In genomic region chr11:473975-474785, GRCh38 we compare ENCODE assay signal across 18 cellular contexts. TPM values are rescaled to one million over a fixed set of nuclear protein-coding genes. Genes with fewer than 3 reads are reported as not detected.
DNase-seq lines count a peak whose midpoint lies in the region; ATAC-seq and TF ChIP-seq lines count a peak whose summit lies in the region.
"Had no signal": no experiment of that assay in that cellular context is flagged by ENCODE, and none has a peak within 500 bp of the region (broad histone marks: within the 10 kb centered on the region; RNA-seq: fewer than 3 reads in every experiment).

No MANE protein-coding gene starts in this region.

- H3K4me3 ChIP-seq in WERI-Rb-1 (ENCODE audit: low read depth, low read length), result no peak overlapping the region
- H3K4me3 ChIP-seq in osteoblast (ENCODE audit: insufficient read depth, low read length), result no peak overlapping the region
- H3K4me3 ChIP-seq: A549; BLaER1 treated with 17β-estradiol and CSF1 and Interleukin-3, amounts not matched to agents 10 nM and 100 nM; K562 had no signal

- H3K9me3 ChIP-seq in WERI-Rb-1 (ENCODE audit: severe bottlenecking) (no peaks in the 10 kb centered on the region), osteoblast (ENCODE audit: low read depth, low read length) (no peaks in the 10 kb centered on the region)
- H3K9me3 ChIP-seq: A549; BLaER1 treated with 17β-estradiol and CSF1 and Interleukin-3, amounts not matched to agents 10 nM and 100 nM had no signal

- no peaks in the 10 kb centered on the region for H4K20me1 ChIP-seq in osteoblast (ENCODE audit: insufficient read depth, low read length)

- no peaks in the 10 kb centered on the region for H3K27me3 ChIP-seq in WERI-Rb-1 (ENCODE audit: insufficient read depth, low read depth, severe bottlenecking)
- H3K27me3 ChIP-seq in osteoblast (ENCODE audit: insufficient read depth, low read length), result no peaks in the 10 kb centered on the region
- H3K27me3 ChIP-seq: BLaER1 treated with 17β-estradiol and CSF1 and Interleukin-3, amounts not matched to agents 10 nM and 100 nM had no signal

- H3K4me2 ChIP-seq in osteoblast (ENCODE audit: insufficient read depth, low read length), result no peak overlapping the region
- H3K4me2 ChIP-seq: A549; BLaER1 treated with 17β-estradiol and CSF1 and Interleukin-3, amounts not matched to agents 10 nM and 100 nM had no signal

- H3K27ac ChIP-seq in WERI-Rb-1 (peak overlapping the region; percentile 98), osteoblast (ENCODE audit: low read depth, low read length) (no peak overlapping the region)
- H3K27ac ChIP-seq: A549; BLaER1 treated with 17β-estradiol and CSF1 and Interleukin-3, amounts not matched to agents 10 nM and 100 nM had no signal

- ATAC-seq in GM19023 (IDR thresholded peaks at IDR 0.05; ENCODE audit: unreplicated experiment) (no peak), HG02623 (IDR thresholded peaks at IDR 0.05; ENCODE audit: unreplicated experiment) (no peak)
- ATAC-seq: A549; CD8-positive, alpha-beta T cell; K562; Panc1 had no signal

- peaks cover 10% of the 10 kb centered on the region for H3K4me1 ChIP-seq in osteoblast (ENCODE audit: insufficient read depth, low read length)

- no peak overlapping the region for H2AFZ ChIP-seq in osteoblast (ENCODE audit: low read length)

- peak; percentile 67 for DNase-seq in DMS 273 treated with DMSO at 0.1 percent for 48 hours (lab: John Stamatoyannopoulos, UW)
- DNase-seq in NCI-H2171 (lab: John Stamatoyannopoulos, UW), result peak; percentile 48
- DNase-seq in WERI-Rb-1, result peak; percentile 94
- peak; percentile 62 for DNase-seq in osteoblast (ENCODE audit: insufficient read length, low spot score, missing footprints)
- DNase-seq in HuH-7.5 (ENCODE audit: low spot score), result no peak
- DNase-seq: Calu3; CD8-positive, alpha-beta T cell; DMS79; NCI-H1105; NCI-H2227 treated with DMSO at 0.1 percent for 48 hours; NCI-H510A treated with DMSO at 0.1 percent for 48 hours; Right ventricle myocardium superior had no signal

- TF ChIP-seq CTCF in WERI-Rb-1 (IDR thresholded peaks at IDR 0.05; ENCODE audit: low read depth, low read length) (no peak), osteoblast (IDR thresholded peaks at IDR 0.05; ENCODE audit: extremely low read depth, low read depth, low read length) (no peak)

- H3K36me3 ChIP-seq in WERI-Rb-1, result peaks cover 4% of the 10 kb centered on the region
- no peaks in the 10 kb centered on the region for H3K36me3 ChIP-seq in osteoblast (ENCODE audit: insufficient read depth, low read length)

- H3K79me2 ChIP-seq in osteoblast (ENCODE audit: insufficient read depth, low read length), result peaks cover 41% of the 10 kb centered on the region

RNA-seq across cellular contexts. Expression of gene PTDSS2, which starts 24.1 kb away (rescaled TPM):
- 33.0 and 36.2 TPM in 2 replicates for total RNA-seq in osteoblast

RNA-seq across cellular contexts. Expression of gene ANO9, which starts 32.4 kb away (rescaled TPM):
- under 0.01 TPM in 1 of 2 replicates, not detected in the other for total RNA-seq in osteoblast

RNA-seq across cellular contexts. Expression of gene RNH1, which starts 32.9 kb away (rescaled TPM):
- 441 and 506 TPM in 2 replicates for total RNA-seq in osteoblast

RNA-seq across cellular contexts. Expression of gene SIGIRR, which starts 59.4 kb away (rescaled TPM):
- total RNA-seq in osteoblast, result 10.9 and 14.5 TPM in 2 replicates
